Comparison of ENCODE assay signal across 13 cellular contexts in genomic region chr5:180289966-180290365, GRCh38. TPM values are rescaled to one million over a fixed set of nuclear protein-coding genes. Genes with fewer than 3 reads are reported as not detected.
DNase-seq lines count a peak whose midpoint lies in the region; ATAC-seq and TF ChIP-seq lines count a peak whose summit lies in the region.
"Had no signal": no experiment of that assay in that cellular context is flagged by ENCODE, and none has a peak within 500 bp of the region (broad histone marks: within the 10 kb centered on the region; RNA-seq: fewer than 3 reads in every experiment).

No MANE protein-coding gene starts in this region.

- H2AFZ ChIP-seq in OCI-LY3 (ENCODE audit: low read depth, low read length) (no peak overlapping the region), parathyroid adenoma (no peak overlapping the region)

- DNase-seq in T-helper 2 cell treated with Interferon-gamma antibody and Interleukin-4, amounts not matched to agents 5 μg/mL and 100 μg/mL, for 36 hours (ENCODE audit: low spot score) = no peak
- DNase-seq in T-helper 2 cell (no peak), Kasumi-1 (lab: John Stamatoyannopoulos, UW) (no peak), A673 (ENCODE audit: low spot score) (no peak), vagina (ENCODE audit: extremely low spot score in 2 of 2) (no peak)
- no peak for DNase-seq in effector memory CD8-positive, alpha-beta T cell
- DNase-seq: foreskin melanocyte, kidney glomerular epithelial cell, NCI-H2171, tibial artery had no signal

- no peak for TF ChIP-seq CTCF in OCI-LY3 (IDR thresholded peaks at IDR 0.05; ENCODE audit: low read depth, low read length)
- no peak for TF ChIP-seq CTCF in parathyroid adenoma (IDR thresholded peaks at IDR 0.05)
- no peak for TF ChIP-seq CTCF in A673 (conservative IDR thresholded peaks at IDR 0.05; ENCODE audit: low read depth, low read length)
- TF ChIP-seq CTCF in vagina (IDR thresholded peaks at IDR 0.05) = no peak

- H3K4me2 ChIP-seq in OCI-LY3 (ENCODE audit: low read length) (no peak overlapping the region), parathyroid adenoma (ENCODE audit: low read length) (peak overlapping the region; percentile 88)

- CTCF ChIA-PET in A673 (lab: Charles Lee) = no interaction called here

- peaks cover 33% of the 10 kb centered on the region for H3K36me3 Mint-ChIP-seq in T-helper 2 cell treated with Interferon-gamma antibody and Interleukin-4, amounts not matched to agents 5 μg/mL and 100 μg/mL, for 36 hours (ENCODE audit: low read depth)
- H3K36me3 Mint-ChIP-seq in effector memory CD8-positive, alpha-beta T cell (ENCODE audit: insufficient read depth) = peaks cover 34% of the 10 kb centered on the region

- peaks cover 62% of the 10 kb centered on the region for H3K79me2 ChIP-seq in OCI-LY3 (ENCODE audit: low read length)
- peaks cover 32% of the 10 kb centered on the region for H3K79me2 ChIP-seq in parathyroid adenoma

- H3K9me3 Mint-ChIP-seq in T-helper 2 cell treated with Interferon-gamma antibody and Interleukin-4, amounts not matched to agents 5 μg/mL and 100 μg/mL, for 36 hours = peaks cover 5% of the 10 kb centered on the region
- H3K9me3 Mint-ChIP-seq in effector memory CD8-positive, alpha-beta T cell = no peaks in the 10 kb centered on the region

- H3K4me1 ChIP-seq in OCI-LY3 (ENCODE audit: low read length) = peaks cover 13% of the 10 kb centered on the region
- H3K4me1 ChIP-seq in parathyroid adenoma = peaks cover 18% of the 10 kb centered on the region
- H3K4me1 ChIP-seq in A673 (ENCODE audit: insufficient read depth, low read length, poor library complexity, severe bottlenecking) = peaks cover 5% of the 10 kb centered on the region
- H3K4me1 ChIP-seq in vagina = peaks cover 31% of the 10 kb centered on the region

- H3K27me3 ChIP-seq in OCI-LY3 (ENCODE audit: low read depth, low read length) (no peaks in the 10 kb centered on the region), parathyroid adenoma (ENCODE audit: control insufficient read depth, insufficient read depth, low read length) (no peaks in the 10 kb centered on the region), A673 (replicated peaks; ENCODE audit: insufficient read depth, low read depth, low read length, poor library complexity) (no peaks in the 10 kb centered on the region), vagina (no peaks in the 10 kb centered on the region)
- H3K27me3 ChIP-seq: tibial artery had no signal

- H3K27me3 Mint-ChIP-seq in T-helper 2 cell treated with Interferon-gamma antibody and Interleukin-4, amounts not matched to agents 5 μg/mL and 100 μg/mL, for 36 hours (ENCODE audit: low read depth) = no peaks in the 10 kb centered on the region
- H3K27me3 Mint-ChIP-seq in effector memory CD8-positive, alpha-beta T cell = no peaks in the 10 kb centered on the region

- BruUV-seq in A673 (replicated peaks; lab: Mats Ljungman, UMichigan) = no TSS peak

- peaks cover 15% of the 10 kb centered on the region for H4K20me1 ChIP-seq in OCI-LY3 (ENCODE audit: insufficient read depth, low read length)

- H3K27ac Mint-ChIP-seq in T-helper 2 cell treated with Interferon-gamma antibody and Interleukin-4, amounts not matched to agents 5 μg/mL and 100 μg/mL, for 36 hours = peak overlapping the region; percentile 53
- H3K27ac Mint-ChIP-seq in effector memory CD8-positive, alpha-beta T cell = peak overlapping the region; percentile 87 to 92

- H3K9ac ChIP-seq in OCI-LY3 (ENCODE audit: low read length) (no peak overlapping the region), parathyroid adenoma (no peak overlapping the region)

- peaks cover 27% of the 10 kb centered on the region for H3K4me1 Mint-ChIP-seq in T-helper 2 cell treated with Interferon-gamma antibody and Interleukin-4, amounts not matched to agents 5 μg/mL and 100 μg/mL, for 36 hours (ENCODE audit: low read depth)
- H3K4me1 Mint-ChIP-seq in effector memory CD8-positive, alpha-beta T cell (ENCODE audit: low read depth in 2 of 2) = peaks cover 42 to 46% of the 10 kb centered on the region in 2 donors

- H3K27ac ChIP-seq in OCI-LY3 (ENCODE audit: low read length) (no peak overlapping the region), parathyroid adenoma (no peak overlapping the region), A673 (ENCODE audit: low read depth, low read length, poor library complexity, severe bottlenecking) (no peak overlapping the region), vagina (no peak overlapping the region)
- H3K27ac ChIP-seq: neutrophil, tibial artery had no signal

- H3K4me3 Mint-ChIP-seq in T-helper 2 cell treated with Interferon-gamma antibody and Interleukin-4, amounts not matched to agents 5 μg/mL and 100 μg/mL, for 36 hours = peak overlapping the region; percentile 94
- peak overlapping the region in 1 of 2 donors; percentile 96 for H3K4me3 Mint-ChIP-seq in effector memory CD8-positive, alpha-beta T cell

- peak overlapping the region; percentile 100; the same call in 1 of the 2 replicates for H3K4me3 ChIP-seq in OCI-LY3 (ENCODE audit: low read length)
- no peak overlapping the region for H3K4me3 ChIP-seq in parathyroid adenoma (ENCODE audit: low read depth, low read length)
- H3K4me3 ChIP-seq in A673 (ENCODE audit: low read depth, low read length, poor library complexity, severe bottlenecking) = no peak overlapping the region
- H3K4me3 ChIP-seq in vagina = no peak overlapping the region

- intact Hi-C loops in A673 (cut with micrococcal nuclease; ENCODE audit: unreplicated experiment) = loop anchor here (5.0 kb wide), 1 partner anchor 37 kb away; no protein-coding TSS in a partner anchor
- intact Hi-C loops in vagina (cut with DNase I) = loop anchor here (5.0 kb wide), 1 partner anchor 182 kb away; no protein-coding TSS in a partner anchor

- POLR2A ChIA-PET in A673 (lab: Charles Lee; ENCODE audit: low non-redundant PET) = no interaction called here

- TF ChIP-seq POLR2A in vagina (IDR thresholded peaks at IDR 0.05) = no peak

- ATAC-seq in effector memory CD8-positive, alpha-beta T cell (replicated peaks) = no peak

- H3K9me3 ChIP-seq in OCI-LY3 (ENCODE audit: insufficient read depth, low read length) = no peaks in the 10 kb centered on the region
- no peaks in the 10 kb centered on the region for H3K9me3 ChIP-seq in parathyroid adenoma (ENCODE audit: control insufficient read depth, low read length)
- H3K9me3 ChIP-seq in A673 (ENCODE audit: low read depth, low read length, poor library complexity, severe bottlenecking) = no peaks in the 10 kb centered on the region
- H3K9me3 ChIP-seq in vagina = no peaks in the 10 kb centered on the region
- H3K9me3 ChIP-seq: neutrophil, tibial artery had no signal

- H3K36me3 ChIP-seq in OCI-LY3 (replicated peaks; ENCODE audit: low read depth, low read length) (peaks cover 34% of the 10 kb centered on the region), parathyroid adenoma (ENCODE audit: control insufficient read depth, insufficient read depth, low read length) (no peaks in the 10 kb centered on the region), A673 (ENCODE audit: insufficient read depth, low read length, poor library complexity, severe bottlenecking) (no peaks in the 10 kb centered on the region), vagina (peaks cover 0 to 9% of the 10 kb centered on the region in 2 donors)

RNA-seq across cellular contexts. Expression of gene MAPK9, which starts 1.9 kb away (rescaled TPM):
- total RNA-seq in A673 (2021) (31.3 and 34.4 TPM in 2 replicates), vagina (19.6 TPM)
